Comparison of ENCODE assay signal across 8 cellular contexts in genomic region chr9:136138566-136138965, GRCh38. TPM values are rescaled to one million over a fixed set of nuclear protein-coding genes. Genes with fewer than 3 reads are reported as not detected.
DNase-seq lines count a peak whose midpoint lies in the region; ATAC-seq, FAIRE-seq and TF ChIP-seq lines count a peak whose summit lies in the region.

No MANE protein-coding gene starts in this region.

- no peak for FAIRE-seq in GM12878 (lab: Jason Lieb, UNC)

- RAD21 ChIA-PET in GM12878 (lab: Charles Lee; ENCODE audit: unreplicated experiment) = interaction anchor here (1.8 kb wide), 1 partner anchor 49 kb away, joined by 6 read pairs; no protein-coding TSS in a partner anchor

- H2AFZ ChIP-seq in GM12878 (ENCODE audit: control insufficient read depth, low read depth, low read length) = no peak overlapping the region

- DNase-seq in cardiac muscle cell (ENCODE audit: low read depth in 1 of 2, low spot score in 1 of 2) (peak; percentile 20 to 75), left ventricle myocardium superior (no peak), NCI-H2171 (lab: John Stamatoyannopoulos, UW) (peak; percentile 48), GM12878 (ENCODE audit: low read depth, low spot score) (no peak), retina (no peak), NCI-H1417 treated with DMSO at 0.1 percent for 48 hours (lab: John Stamatoyannopoulos, UW) (no peak), NCI-H446 (lab: John Stamatoyannopoulos, UW) (no peak)
- peak; percentile 23 for DNase-seq in stimulated activated CD4-positive, alpha-beta T cell treated with anti-CD3 and anti-CD28 coated beads, Interleukin-12 subunit alpha, Interleukin-12 subunit beta, amount 100 ng/mL, for 4 hours

- POLR2A ChIA-PET in GM12878 (lab: Charles Lee) = no interaction called here

- H3K4me2 ChIP-seq in GM12878 (ENCODE audit: control insufficient read depth, insufficient read depth) = no peak overlapping the region

- H3K4me3 ChIP-seq in cardiac muscle cell (no peak overlapping the region), GM12878 (no peak overlapping the region)

- TF ChIP-seq CTCF in cardiac muscle cell (IDR thresholded peaks at IDR 0.05; ENCODE audit: low read depth, low read length) = peak; percentile 44
- TF ChIP-seq CTCF in GM12878 (IDR thresholded peaks at IDR 0.05 in 2 of 3, conservative IDR thresholded peaks at IDR 0.05 in 1 of 3; ENCODE audit: control insufficient read depth in 2 of 3, extremely low read depth in 1 of 3, insufficient read depth in 1 of 3, low read depth in 3 of 3, low read length in 3 of 3) = peak; percentile 43 to 53 (median 49)

- H4K20me1 ChIP-seq in GM12878 (ENCODE audit: control insufficient read depth, insufficient read depth) = no peaks in the 10 kb centered on the region

- CTCF ChIA-PET in GM12878 (lab: Yijun Ruan, JAX) = interaction anchor here (0.8 to 2.7 kb wide), 6 partner anchors 16 to 275 kb away, joined by 3 to 11 read pairs (median 4); no protein-coding TSS in a partner anchor

- BruUV-seq in GM12878 (replicated peaks; lab: Mats Ljungman, UMichigan) = no TSS peak

- TF ChIP-seq POLR2A in GM12878 (IDR thresholded peaks at IDR 0.05; ENCODE audit: low read depth, low read length) = no peak

- TF ChIP-seq EP300 in GM12878 (IDR thresholded peaks at IDR 0.05; ENCODE audit: borderline replicate concordance in 1 of 2, control insufficient read depth in 1 of 2, low read depth in 2 of 2, low read length in 2 of 2) = no peak

- no peak for ATAC-seq in left ventricle myocardium superior
- ATAC-seq in GM12878 = peak; percentile 46; the same call in 2 of the 3 replicates

- no peaks in the 10 kb centered on the region for H3K9me3 ChIP-seq in cardiac muscle cell (ENCODE audit: low read depth)
- H3K9me3 ChIP-seq in GM12878 (replicated peaks; ENCODE audit: control insufficient read depth, insufficient read depth, low read length) = no peaks in the 10 kb centered on the region

- intact Hi-C loops in left ventricle myocardium superior (cut with micrococcal nuclease) = no loop called here
- intact Hi-C loops in GM12878 (cut with micrococcal nuclease; ENCODE audit: unreplicated experiment) = no loop called here

- WGBS in GM12878 (ENCODE audit: insufficient coverage, insufficient replicate concordance, low lambda C conversion rate, missing lambda C conversion rate) = 22% methylated on average over 9 of the region's 9 CpGs

- TF ChIP-seq RAD21 in GM12878 (IDR thresholded peaks at IDR 0.05; ENCODE audit: insufficient read depth, low read depth, low read length) = no peak

- H3K27me3 ChIP-seq in cardiac muscle cell (peaks cover 21% of the 10 kb centered on the region), GM12878 (replicated peaks in 1 of 2; ENCODE audit: control insufficient read depth in 2 of 2, insufficient read depth in 2 of 2, low read length in 1 of 2) (peaks cover 0 to 2% of the 10 kb centered on the region in 2 experiments; a peak in 2 of 4 replicates)

- SMC1A ChIA-PET in GM12878 (lab: Charles Lee; ENCODE audit: uncharacterized antibody, unreplicated experiment) = interaction anchor here (0.9 kb wide), 1 partner anchor 87 kb away, joined by 3 read pairs; no protein-coding TSS in a partner anchor

- no peaks in the 10 kb centered on the region for H3K79me2 ChIP-seq in GM12878 (ENCODE audit: control insufficient read depth, insufficient read depth, low read length)

- in situ Hi-C loops in GM12878 (cut with MboI) = no loop called here

- H3K4me1 ChIP-seq in cardiac muscle cell (ENCODE audit: low read depth) (peaks cover 7% of the 10 kb centered on the region), GM12878 (ENCODE audit: control insufficient read depth, insufficient read depth, low read length) (no peaks in the 10 kb centered on the region)

- no peak overlapping the region for H3K27ac ChIP-seq in cardiac muscle cell
- H3K27ac ChIP-seq in GM12878 (ENCODE audit: control insufficient read depth, insufficient read depth) = no peak overlapping the region

- no peak overlapping the region for H3K9ac ChIP-seq in GM12878 (ENCODE audit: control insufficient read depth, insufficient read depth, low read length)

- H3K36me3 ChIP-seq in cardiac muscle cell = no peaks in the 10 kb centered on the region
- no peaks in the 10 kb centered on the region for H3K36me3 ChIP-seq in GM12878 (ENCODE audit: control insufficient read depth in 2 of 2, insufficient read depth in 2 of 2, low read length in 1 of 2)

TF ChIP-seq in GM12878, 131 proteins besides CTCF, POLR2A, EP300 and RAD21:
- TF ChIP-seq NR2F1 (conservative IDR thresholded peaks at IDR 0.05) = no peak
- peak; percentile 37; the same call in 1 of the 2 replicates for TF ChIP-seq SMC3 (IDR thresholded peaks at IDR 0.05; ENCODE audit: borderline replicate concordance, low read length)
- no peak for TF ChIP-seq STAT1 (conservative IDR thresholded peaks at IDR 0.05)
- TF ChIP-seq, protein P1, sequence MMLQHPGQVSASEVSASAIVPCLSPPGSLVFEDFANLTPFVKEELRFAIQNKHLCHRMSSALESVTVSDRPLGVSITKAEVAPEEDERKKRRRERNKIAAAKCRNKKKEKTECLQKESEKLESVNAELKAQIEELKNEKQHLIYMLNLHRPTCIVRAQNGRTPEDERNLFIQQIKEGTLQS (IDR thresholded peaks at IDR 0.05; ENCODE audit: borderline replicate concordance, extremely low read depth, low read depth, low read length) = no peak
- TF ChIP-seq CEBPZ (IDR thresholded peaks at IDR 0.05; ENCODE audit: low read depth, low read length) = no peak

RNA-seq across cellular contexts. Expression of gene TMEM250, which starts 19.9 kb away (rescaled TPM):
- total RNA-seq in cardiac muscle cell = 29.3 and 41.6 TPM in 2 replicates
- polyA plus RNA-seq in cardiac muscle cell = 25.6 and 27.0 TPM in 2 replicates
- 16.6 TPM for total RNA-seq in left ventricle myocardium superior
- 19.1 and 19.6 TPM in 2 replicates for total RNA-seq in GM12878 (2013; cell fraction: nucleolus; rRNA removed)
- total RNA-seq in GM12878 (2014; rRNA removed) = 30.1 and 39.9 TPM in 2 replicates
- total RNA-seq in GM12878 (2014; rRNA removed; fragmentation: Illumina TruSeq; extraction: Trizol) = 8.5 and 10.4 TPM in 2 replicates
- total RNA-seq in GM12878 (2021) = 33.4 and 38.4 TPM in 2 replicates
- polyA plus RNA-seq in GM12878 (2011; ENCODE audit: low read depth) = 3.5 TPM
- polyA plus RNA-seq in GM12878 (2011; rRNA removed) = 3.5 and 6.2 TPM in 2 replicates
- 9.3 and 16.0 TPM in 2 replicates for polyA plus RNA-seq in GM12878 (2011; cell fraction: cytosol; rRNA removed)
- 22.4 and 27.6 TPM in 2 replicates for polyA plus RNA-seq in GM12878 (2011; cell fraction: nucleus; rRNA removed)
- polyA plus RNA-seq in GM12878 (2012) = 9.7 and 11.4 TPM in 2 replicates
- polyA plus RNA-seq in GM12878 (2014; fragmentation: Illumina TruSeq; extraction: Trizol) = 2.6 and 6.7 TPM in 2 replicates
- polyA plus RNA-seq in GM12878 (2014; fragmentation: Nextera tagmentation; extraction: Ambion mirVana) = 1 to 10 TPM in 1 of 2 experiments, under 1 TPM in 1; 0.39 to 1.2 TPM
- polyA plus RNA-seq in GM12878 (2014; rRNA removed) = 25.4 and 27.5 TPM in 2 replicates
- polyA plus RNA-seq in GM12878 (2016; fragmentation: Nextera tagmentation; extraction: Ambion mirVana) = 10 to 100 TPM in 1 of 2 experiments, 1 to 10 TPM in 1; 6.2 to 16.6 TPM
- 5.5 and 13.3 TPM in 2 replicates for polyA minus RNA-seq in GM12878 (2011; rRNA and poly(A)+ RNA removed)
- 7.3 and 8.3 TPM in 2 replicates for polyA minus RNA-seq in GM12878 (2011; cell fraction: cytosol; rRNA and poly(A)+ RNA removed)
- 12.8 and 25.1 TPM in 2 replicates for polyA minus RNA-seq in GM12878 (2011; cell fraction: nucleus; rRNA and poly(A)+ RNA removed)

RNA-seq across cellular contexts. Expression of gene NACC2, which starts 43.5 kb away (rescaled TPM):
- total RNA-seq in cardiac muscle cell (12.0 and 12.2 TPM in 2 replicates), left ventricle myocardium superior (39.1 TPM), GM12878 (2014; rRNA removed) (7.9 and 9.1 TPM in 2 replicates), GM12878 (2014; rRNA removed; fragmentation: Illumina TruSeq; extraction: Trizol) (3.5 and 3.8 TPM in 2 replicates), GM12878 (2021) (14.2 and 14.7 TPM in 2 replicates)
- polyA plus RNA-seq in cardiac muscle cell (4.4 and 5.0 TPM in 2 replicates), GM12878 (2011; rRNA removed) (3.5 and 5.4 TPM in 2 replicates), GM12878 (2014; fragmentation: Illumina TruSeq; extraction: Trizol) (2.0 and 3.1 TPM in 2 replicates), GM12878 (2014; fragmentation: Nextera tagmentation; extraction: Ambion mirVana) (1 to 10 TPM in 1 of 2 experiments, under 1 TPM in 1; 0.66 to 1.0 TPM), GM12878 (2014; rRNA removed) (7.5 and 9.4 TPM in 2 replicates), GM12878 (2016; fragmentation: Nextera tagmentation; extraction: Ambion mirVana) (1 to 10 TPM; 2.7 to 2.9 TPM)
- 11.9 and 13.5 TPM in 2 replicates for total RNA-seq in GM12878 (2013; cell fraction: nucleolus; rRNA removed)
- 1.1 TPM for polyA plus RNA-seq in GM12878 (2011; ENCODE audit: low read depth)
- 7.9 and 9.6 TPM in 2 replicates for polyA plus RNA-seq in GM12878 (2011; cell fraction: cytosol; rRNA removed)
- polyA plus RNA-seq in GM12878 (2011; cell fraction: nucleus; rRNA removed) = 15.3 and 20.7 TPM in 2 replicates
- polyA plus RNA-seq in GM12878 (2012) = 3.8 and 4.4 TPM in 2 replicates
- polyA minus RNA-seq in GM12878 (2011; rRNA and poly(A)+ RNA removed) = 11.8 and 12.6 TPM in 2 replicates
- polyA minus RNA-seq in GM12878 (2011; cell fraction: cytosol; rRNA and poly(A)+ RNA removed) = 7.3 and 9.0 TPM in 2 replicates
- polyA minus RNA-seq in GM12878 (2011; cell fraction: nucleus; rRNA and poly(A)+ RNA removed) = 3.5 and 7.1 TPM in 2 replicates

Comparison
In these comparisons a context has a peak if more than half of its experiments do, and no peak if none do; other contexts are left out.
1. DNase-seq: peak in cardiac muscle cell (2 of 2), NCI-H2171 (single experiment) and stimulated activated CD4-positive, alpha-beta T cell treated with anti-CD3 and anti-CD28 coated beads, Interleukin-12 subunit alpha, Interleukin-12 subunit beta, amount 100 ng/mL, for 4 hours (single experiment); none in left ventricle myocardium superior (single experiment), GM12878 (single experiment), retina (single experiment), NCI-H1417 treated with DMSO at 0.1 percent for 48 hours (single experiment) and NCI-H446 (0 of 2).